Comparison of ENCODE assay signal across 1 cellular context in genomic region chr10:131943021-131943814, GRCh38.
TF ChIP-seq lines count a peak whose summit lies in the region.

No MANE protein-coding gene starts in this region.

TF ChIP-seq in IMR-90, 13 proteins besides CTCF, POLR2A, EP300 and RAD21:
- TF ChIP-seq RFX5 (IDR thresholded peaks at IDR 0.05; ENCODE audit: low read depth, low read length) = no peak
- TF ChIP-seq NFE2L2 (IDR thresholded peaks at IDR 0.05; ENCODE audit: low read depth, low read length) = no peak
- peak; percentile 18; the same call in 1 of the 2 replicates for TF ChIP-seq SMC3 (IDR thresholded peaks at IDR 0.05; ENCODE audit: low read depth, low read length)
